Comparison of ENCODE assay signal across 8 cellular contexts in genomic region chr1:61337981-61338848, GRCh38.
DNase-seq lines count a peak whose midpoint lies in the region; ATAC-seq and TF ChIP-seq lines count a peak whose summit lies in the region.

No MANE protein-coding gene starts in this region.

- no peaks in the 10 kb centered on the region for H3K27me3 Mint-ChIP-seq in CD8-positive, alpha-beta memory T cell

- H3K36me3 ChIP-seq in WERI-Rb-1 = no peaks in the 10 kb centered on the region
- no peaks in the 10 kb centered on the region for H3K36me3 ChIP-seq in CD8-positive, alpha-beta memory T cell (ENCODE audit: insufficient read depth, low read length)

- H3K4me3 ChIP-seq in WERI-Rb-1 (ENCODE audit: low read depth, low read length) = no peak overlapping the region
- H3K4me3 ChIP-seq in CD8-positive, alpha-beta memory T cell (ENCODE audit: low read length) = no peak overlapping the region

- no peak overlapping the region for H3K27ac ChIP-seq in WERI-Rb-1
- no peak overlapping the region for H3K27ac ChIP-seq in CD8-positive, alpha-beta memory T cell (ENCODE audit: low read depth, low read length)

- CTCF ChIA-PET in CD8-positive, alpha-beta memory T cell (lab: Charles Lee) = interaction anchor here (1.2 to 1.7 kb wide), 3 partner anchors 9 to 16 kb away, joined by 3 to 4 read pairs (median 3); no protein-coding TSS in a partner anchor

- H3K27me3 ChIP-seq in WERI-Rb-1 (ENCODE audit: insufficient read depth, low read depth, severe bottlenecking) = no peaks in the 10 kb centered on the region
- H3K27me3 ChIP-seq in CD8-positive, alpha-beta memory T cell (ENCODE audit: insufficient read depth, low read length, poor library complexity, severe bottlenecking) = no peaks in the 10 kb centered on the region

- POLR2A ChIA-PET in CD8-positive, alpha-beta memory T cell (lab: Charles Lee) = no interaction called here

- DNase-seq in ELF-1 (ENCODE audit: low read depth, low spot score) = peak; percentile 82
- DNase-seq in NCI-H1436 (lab: John Stamatoyannopoulos, UW) = peak; percentile 40
- peak; percentile 25 for DNase-seq in WERI-Rb-1
- peak; percentile 76 for DNase-seq in glomerular endothelial cell (ENCODE audit: extremely low read depth, low read depth, low spot score)
- no peak for DNase-seq in omental fat pad (ENCODE audit: low spot score)
- no peak for DNase-seq in germinal center (ENCODE audit: low spot score)
- no peak for DNase-seq in CD8-positive, alpha-beta memory T cell

- H3K36me3 Mint-ChIP-seq in CD8-positive, alpha-beta memory T cell = peaks cover 0 to 3% (median 1%) of the 10 kb centered on the region in 3 donors

- H3K9me3 Mint-ChIP-seq in CD8-positive, alpha-beta memory T cell = no peaks in the 10 kb centered on the region

- no peak overlapping the region for H3K27ac Mint-ChIP-seq in CD8-positive, alpha-beta memory T cell

- TF ChIP-seq CTCF in WERI-Rb-1 (IDR thresholded peaks at IDR 0.05; ENCODE audit: low read depth, low read length) = peak; percentile 70
- peak in 1 of 3 donors; percentile 29 for TF ChIP-seq CTCF in omental fat pad (IDR thresholded peaks at IDR 0.05)

- H3K4me1 Mint-ChIP-seq in CD8-positive, alpha-beta memory T cell = no peaks in the 10 kb centered on the region

- no peaks in the 10 kb centered on the region for H3K9me3 ChIP-seq in WERI-Rb-1 (ENCODE audit: severe bottlenecking)
- no peaks in the 10 kb centered on the region for H3K9me3 ChIP-seq in CD8-positive, alpha-beta memory T cell (ENCODE audit: low read length)

- no peaks in the 10 kb centered on the region for H3K4me1 ChIP-seq in CD8-positive, alpha-beta memory T cell (ENCODE audit: insufficient read depth, low read length)

- H3K4me3 Mint-ChIP-seq in CD8-positive, alpha-beta memory T cell = no peak overlapping the region

- ATAC-seq in omental fat pad (ENCODE audit: low FRiP score) (peak; percentile 87), GM21619 (IDR thresholded peaks at IDR 0.05; ENCODE audit: unreplicated experiment) (no peak)

Comparison
In these comparisons a context has a peak if more than half of its experiments do, and no peak if none do; other contexts are left out.
1. DNase-seq: peak in ELF-1 (single experiment), NCI-H1436 (single experiment), WERI-Rb-1 (single experiment) and glomerular endothelial cell (single experiment); none in omental fat pad (single experiment), germinal center (single experiment) and CD8-positive, alpha-beta memory T cell (0 of 5).